In the genomic region with DNA sequence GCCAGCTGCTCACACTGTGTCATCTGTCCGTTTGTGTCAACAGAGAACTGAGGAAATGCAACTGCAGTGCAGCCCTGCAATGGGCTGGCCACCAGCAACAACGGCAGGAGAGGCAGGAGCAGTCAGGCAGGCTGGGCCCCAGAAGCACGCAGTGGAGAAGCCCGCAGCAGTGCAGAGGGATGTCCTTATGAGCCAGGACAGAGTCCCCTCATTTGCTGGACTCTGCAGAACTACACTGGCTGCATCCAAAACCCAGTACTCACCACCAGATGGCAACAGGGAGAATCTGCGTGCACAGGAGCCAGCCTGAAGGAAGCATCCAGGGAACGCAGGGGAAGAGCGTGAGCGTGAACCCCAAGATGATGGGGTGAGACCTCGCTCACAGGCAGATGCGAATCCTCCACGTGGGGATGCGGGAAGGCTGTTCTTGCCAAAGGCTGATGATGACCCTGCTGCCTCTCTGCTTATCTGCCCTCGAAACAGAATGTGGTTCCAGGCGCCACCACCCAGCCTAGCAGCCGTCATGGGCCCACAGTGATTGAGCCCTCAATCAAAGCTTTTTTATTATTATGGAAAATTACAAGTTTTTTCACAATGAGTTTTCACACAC, we compare ENCODE assay signal across 15 cellular contexts.
DNase-seq lines count a peak whose midpoint lies in the region; ATAC-seq and TF ChIP-seq lines count a peak whose summit lies in the region.
"Had no signal": no experiment of that assay in that cellular context is flagged by ENCODE, and none has a peak within 500 bp of the region (broad histone marks: within the 10 kb centered on the region; RNA-seq: fewer than 3 reads in every experiment).

No MANE protein-coding gene starts in this region.

- 0 out of 2 replicates have a peak, but pooled peaks cover 3% of the 10 kb centered on the region for H4K20me1 ChIP-seq in PC-9 (ENCODE audit: insufficient read depth)

- intact Hi-C loops in A673 (cut with micrococcal nuclease; ENCODE audit: unreplicated experiment), result loop anchor here (2.0 kb wide), 1 partner anchor 53 kb away; no protein-coding TSS in a partner anchor
- intact Hi-C loops in PC-9 (cut with micrococcal nuclease; ENCODE audit: unreplicated experiment), result no loop called here

- DNase-seq in A673 (ENCODE audit: low spot score) (no peak), ELR (ENCODE audit: low read depth) (peak; percentile 1), PC-9 (no peak), glutamatergic neuron (peak; percentile 36), D341Med (ENCODE audit: low spot score) (no peak), HCEC 1CT (no peak)
- DNase-seq in activated T-cell treated with anti-CD3 and anti-CD28 coated beads, Interleukin-2, amount 50 U/mL, for 1 hour, result no peak
- DNase-seq: activated CD4-positive, alpha-beta T cell treated with anti-CD3 and anti-CD28 coated beads, Interleukin-2, amount 50 U/mL, for 1 hour; activated naive CD8-positive, alpha-beta T cell treated with anti-CD3 and anti-CD28 coated beads for 36 hours; MG63; small intestine; stimulated activated CD8-positive, alpha-beta memory T cell treated with anti-CD3 and anti-CD28 coated beads, Interleukin-4, amount 100 ng/mL, for 48 hours had no signal

- peaks cover 22% of the 10 kb centered on the region for H3K36me3 Mint-ChIP-seq in glutamatergic neuron (ENCODE audit: unreplicated experiment)

- CTCF ChIA-PET in A673 (lab: Charles Lee) (interaction anchor here (0.7 kb wide), 1 partner anchor 1016 kb away, joined by 3 read pairs; no protein-coding TSS in a partner anchor), PC-9 (lab: Charles Lee) (no interaction called here)

- no peak overlapping the region for H3K27ac Mint-ChIP-seq in glutamatergic neuron (ENCODE audit: unreplicated experiment)
- H3K27ac Mint-ChIP-seq: activated naive CD8-positive, alpha-beta T cell treated with anti-CD3 and anti-CD28 coated beads for 36 hours had no signal

- POLR2A ChIA-PET in A673 (lab: Charles Lee; ENCODE audit: low non-redundant PET), result no interaction called here
- POLR2A ChIA-PET in PC-9 (lab: Charles Lee; ENCODE audit: unreplicated experiment), result no interaction called here

- H3K4me3 ChIP-seq in A673 (ENCODE audit: low read depth, low read length, poor library complexity, severe bottlenecking), result no peak overlapping the region
- H3K4me3 ChIP-seq in PC-9, result no peak overlapping the region
- H3K4me3 ChIP-seq: MG63, mucosa of descending colon, SJCRH30 had no signal

- no peaks in the 10 kb centered on the region for H3F3A ChIP-seq in PC-9 (ENCODE audit: insufficient read depth, low read depth)

- no TSS peak for BruUV-seq in A673 (replicated peaks; lab: Mats Ljungman, UMichigan)
- no TSS peak for BruUV-seq in PC-9 (replicated peaks; lab: Mats Ljungman, UMichigan)

- no peak for ATAC-seq in HG03342 (IDR thresholded peaks at IDR 0.05; ENCODE audit: unreplicated experiment)
- ATAC-seq: mucosa of descending colon had no signal

- H3K27me3 ChIP-seq in A673 (replicated peaks; ENCODE audit: insufficient read depth, low read depth, low read length, poor library complexity) (peaks cover 6% of the 10 kb centered on the region), PC-9 (ENCODE audit: insufficient read depth, low read depth) (peaks cover 78% of the 10 kb centered on the region)
- H3K27me3 ChIP-seq: MG63 had no signal

- no peaks in the 10 kb centered on the region for H3K36me3 ChIP-seq in A673 (ENCODE audit: insufficient read depth, low read length, poor library complexity, severe bottlenecking)
- H3K36me3 ChIP-seq in PC-9 (ENCODE audit: low read depth), result no peaks in the 10 kb centered on the region
- H3K36me3 ChIP-seq: MG63, SJCRH30 had no signal

- peaks cover 21% of the 10 kb centered on the region for H3K27me3 Mint-ChIP-seq in glutamatergic neuron (ENCODE audit: unreplicated experiment)

- peak; percentile 42 for TF ChIP-seq CTCF in A673 (conservative IDR thresholded peaks at IDR 0.05; ENCODE audit: low read depth, low read length)
- TF ChIP-seq CTCF in PC-9 (conservative IDR thresholded peaks at IDR 0.05), result peak; percentile 64
- peak; percentile 24 for TF ChIP-seq CTCF in glutamatergic neuron (IDR thresholded peaks at IDR 0.05; ENCODE audit: partially characterized antibody, unreplicated experiment)

- no peak overlapping the region for H2AFZ ChIP-seq in PC-9

- peaks cover 13% of the 10 kb centered on the region for H3K9me3 Mint-ChIP-seq in glutamatergic neuron (ENCODE audit: unreplicated experiment)

- H3K4me3 Mint-ChIP-seq in glutamatergic neuron (ENCODE audit: unreplicated experiment), result no peak overlapping the region
- H3K4me3 Mint-ChIP-seq: activated naive CD8-positive, alpha-beta T cell treated with anti-CD3 and anti-CD28 coated beads for 36 hours had no signal

- H3K9me3 ChIP-seq in A673 (ENCODE audit: low read depth, low read length, poor library complexity, severe bottlenecking), result no peaks in the 10 kb centered on the region
- no peaks in the 10 kb centered on the region for H3K9me3 ChIP-seq in PC-9 (ENCODE audit: insufficient read depth, low read depth)
- H3K9me3 ChIP-seq: SJCRH30 had no signal

- H3K4me1 Mint-ChIP-seq in glutamatergic neuron (ENCODE audit: low read depth, unreplicated experiment), result peaks cover 8% of the 10 kb centered on the region
- H3K4me1 Mint-ChIP-seq: activated naive CD8-positive, alpha-beta T cell treated with anti-CD3 and anti-CD28 coated beads for 36 hours had no signal

- no peaks in the 10 kb centered on the region for H3K79me2 ChIP-seq in PC-9 (ENCODE audit: low read depth)

- no peaks in the 10 kb centered on the region for H3K9me2 ChIP-seq in PC-9 (ENCODE audit: insufficient read depth)

- H3K4me2 ChIP-seq in PC-9, result no peak overlapping the region

- H3K4me1 ChIP-seq in A673 (ENCODE audit: insufficient read depth, low read length, poor library complexity, severe bottlenecking) (no peaks in the 10 kb centered on the region), PC-9 (replicated peaks; ENCODE audit: insufficient read depth) (no peaks in the 10 kb centered on the region)
- H3K4me1 ChIP-seq: SJCRH30 had no signal

- H3K27ac ChIP-seq in A673 (ENCODE audit: low read depth, low read length, poor library complexity, severe bottlenecking) (no peak overlapping the region), PC-9 (no peak overlapping the region)
- H3K27ac ChIP-seq: SJCRH30 had no signal

Comparison
In these comparisons a context has a peak if more than half of its experiments do, and no peak if none do; other contexts are left out.
1. DNase-seq: peak in ELR (single experiment) and glutamatergic neuron (single experiment); none in A673 (single experiment), PC-9 (0 of 2), activated T-cell treated with anti-CD3 and anti-CD28 coated beads, Interleukin-2, amount 50 U/mL, for 1 hour (single experiment), D341Med (single experiment) and HCEC 1CT (single experiment).
2. Peak in every context shown above with its lines, with median percentiles within 50 percentile points of each other: CTCF ChIP-seq.